In genomic region chr2:231715499-231715837, GRCh38 we compare ENCODE assay signal across 10 cellular contexts. TPM values are rescaled to one million over a fixed set of nuclear protein-coding genes. Genes with fewer than 3 reads are reported as not detected.
DNase-seq lines count a peak whose midpoint lies in the region; ATAC-seq and TF ChIP-seq lines count a peak whose summit lies in the region.
"Had no signal": no experiment of that assay in that cellular context is flagged by ENCODE, and none has a peak within 500 bp of the region (broad histone marks: within the 10 kb centered on the region; RNA-seq: fewer than 3 reads in every experiment).

No MANE protein-coding gene starts in this region.

- peaks cover 40% of the 10 kb centered on the region for H4K20me1 ChIP-seq in Loucy (ENCODE audit: insufficient read depth, low read length, poor library complexity, severe bottlenecking)

- peaks cover 28% of the 10 kb centered on the region for H3F3A ChIP-seq in Loucy (ENCODE audit: low read depth)

- peaks cover 54% of the 10 kb centered on the region for H3K36me3 Mint-ChIP-seq in Caco-2 (ENCODE audit: insufficient read depth, unreplicated experiment)
- H3K36me3 Mint-ChIP-seq in effector memory CD8-positive, alpha-beta T cell (ENCODE audit: insufficient read depth): peaks cover 54% of the 10 kb centered on the region

- H3K4me1 Mint-ChIP-seq in Caco-2 (ENCODE audit: low read depth, unreplicated experiment): peaks cover 16% of the 10 kb centered on the region
- H3K4me1 Mint-ChIP-seq in effector memory CD8-positive, alpha-beta T cell (ENCODE audit: low read depth in 2 of 2): peaks cover 36 to 39% of the 10 kb centered on the region in 2 donors

- no peak overlapping the region for H3K9ac ChIP-seq in Loucy (ENCODE audit: low read depth, low read length, poor library complexity, severe bottlenecking)

- H3K27me3 Mint-ChIP-seq in Caco-2 (ENCODE audit: insufficient read depth, unreplicated experiment): no peaks in the 10 kb centered on the region
- H3K27me3 Mint-ChIP-seq in effector memory CD8-positive, alpha-beta T cell: no peaks in the 10 kb centered on the region

- no peaks in the 10 kb centered on the region for H3K9me3 ChIP-seq in Caco-2
- no peaks in the 10 kb centered on the region for H3K9me3 ChIP-seq in Loucy (ENCODE audit: insufficient read depth, low read depth, low read length)
- peaks cover 0 to 5% (median 0%) of the 10 kb centered on the region in 8 donors for H3K9me3 ChIP-seq in spleen
- H3K9me3 ChIP-seq: psoas muscle had no signal

- no peak for ATAC-seq in effector memory CD8-positive, alpha-beta T cell (replicated peaks)
- no peak for ATAC-seq in HG03439 (IDR thresholded peaks at IDR 0.05; ENCODE audit: unreplicated experiment)

- WGBS in spleen, 5 donors: 43 to 56% (median 45%) methylated on average over 5 of the region's 5 CpGs

- POLR2A ChIA-PET in Caco-2 (lab: Charles Lee): interaction anchor here (2.2 kb wide), 2 partner anchors 35 to 102 kb away, joined by 8 to 11 read pairs; no protein-coding TSS in a partner anchor

- DNase-seq in Caco-2 (no peak), spleen (no peak), T-helper 9 cell (no peak)
- no peak for DNase-seq in effector memory CD8-positive, alpha-beta T cell
- DNase-seq in activated CD8-positive, alpha-beta memory T cell treated with anti-CD3 and anti-CD28 coated beads, Interleukin-2, amount 50 U/mL, for 4 hours: no peak
- DNase-seq: NCI-H187 treated with DMSO at 0.1 percent for 48 hours had no signal

- H3K4me3 ChIP-seq in Caco-2 (ENCODE audit: low read depth, low read length): no peak overlapping the region
- H3K4me3 ChIP-seq in Loucy (ENCODE audit: low read length, poor library complexity, severe bottlenecking): no peak overlapping the region
- H3K4me3 ChIP-seq in spleen: no peak overlapping the region
- H3K4me3 ChIP-seq: GM12878, psoas muscle had no signal

- TF ChIP-seq CTCF in Caco-2 (IDR thresholded peaks at IDR 0.05; ENCODE audit: insufficient read depth in 1 of 2, low read depth in 1 of 2, low read length in 1 of 2, severe bottlenecking in 1 of 2, unreplicated experiment in 1 of 2): peak in 1 of 2 experiments; percentile 6
- TF ChIP-seq CTCF in Loucy (conservative IDR thresholded peaks at IDR 0.05; ENCODE audit: low read length): 0 out of 2 replicates have a peak, but pooled peaks have one; percentile 21
- peak in 7 of 11 experiments; percentile 4 to 63 (median 39) for TF ChIP-seq CTCF in spleen (IDR thresholded peaks at IDR 0.05 in 8 of 11, conservative IDR thresholded peaks at IDR 0.05 in 3 of 11)

- TF ChIP-seq POLR2A in spleen (IDR thresholded peaks at IDR 0.05): no peak

- CTCF ChIA-PET in Caco-2 (lab: Charles Lee): interaction anchor here (0.6 to 2.7 kb wide), 5 partner anchors 9 to 102 kb away, joined by 4 to 55 read pairs (median 4); no protein-coding TSS in a partner anchor

- no peaks in the 10 kb centered on the region for H3K9me2 ChIP-seq in Loucy (replicated peaks; ENCODE audit: low read depth, low read length)

- H3K4me2 ChIP-seq in Loucy (ENCODE audit: low read depth, low read length, poor library complexity, severe bottlenecking): no peak overlapping the region

- H3K4me1 ChIP-seq in Caco-2 (peaks cover 11% of the 10 kb centered on the region), Loucy (ENCODE audit: insufficient read depth, low read length, poor library complexity, severe bottlenecking) (peaks cover 22% of the 10 kb centered on the region), spleen (peaks cover 31 to 62% (median 58%) of the 10 kb centered on the region in 6 donors)

- H3K36me3 ChIP-seq in Caco-2 (ENCODE audit: control insufficient read depth, insufficient read depth, low read length): peaks cover 3% of the 10 kb centered on the region
- peaks cover 44% of the 10 kb centered on the region for H3K36me3 ChIP-seq in Loucy (ENCODE audit: insufficient read depth, low read length)
- H3K36me3 ChIP-seq in spleen: peaks cover 0 to 36% (median 18%) of the 10 kb centered on the region in 6 donors

- intact Hi-C loops in Caco-2 (cut with micrococcal nuclease; ENCODE audit: unreplicated experiment) (loop anchor here (1.0 to 10.0 kb wide), 4 partner anchors 35 to 103 kb away; partner anchors contain the start of genes COPS7B and PDE6D), spleen (cut with DNase I; ENCODE audit: low total_unique reads) (loop anchor here (2.0 to 10.0 kb wide), 2 partner anchors 35 to 51 kb away; no protein-coding TSS in a partner anchor)

- no peaks in the 10 kb centered on the region for H3K9me3 Mint-ChIP-seq in Caco-2 (ENCODE audit: unreplicated experiment)
- no peaks in the 10 kb centered on the region for H3K9me3 Mint-ChIP-seq in effector memory CD8-positive, alpha-beta T cell

- peak overlapping the region; percentile 59 for H3K27ac Mint-ChIP-seq in Caco-2 (ENCODE audit: unreplicated experiment)
- peak overlapping the region; percentile 26 to 100 for H3K27ac Mint-ChIP-seq in effector memory CD8-positive, alpha-beta T cell

- peaks cover 53% of the 10 kb centered on the region for H3K79me2 ChIP-seq in Loucy (ENCODE audit: insufficient read depth, low read length)

- BruUV-seq in Caco-2 (replicated peaks; lab: Mats Ljungman, UMichigan): no TSS peak

- H3K27ac ChIP-seq in spleen: no peak overlapping the region

- peak overlapping the region; percentile 18 for H3K4me3 Mint-ChIP-seq in Caco-2 (ENCODE audit: unreplicated experiment)
- peak overlapping the region in 1 of 2 donors; percentile 33 for H3K4me3 Mint-ChIP-seq in effector memory CD8-positive, alpha-beta T cell

- no peaks in the 10 kb centered on the region for H3K27me3 ChIP-seq in Caco-2 (replicated peaks; ENCODE audit: control insufficient read depth, insufficient read depth, low read length)
- H3K27me3 ChIP-seq in Loucy (ENCODE audit: insufficient read depth, low read length, poor library complexity, severe bottlenecking): peaks cover 22% of the 10 kb centered on the region
- H3K27me3 ChIP-seq in spleen (replicated peaks in 1 of 7): no peaks in the 10 kb centered on the region

- no peak overlapping the region for H2AFZ ChIP-seq in Loucy (ENCODE audit: low read length)

RNA-seq across cellular contexts. Expression of gene PTMA, which starts 7.1 kb away (rescaled TPM):
- total RNA-seq in Caco-2 (2022) (597 and 669 TPM in 2 replicates), spleen (100 to 1,000 TPM; 509 to 901 (median 767) TPM)
- polyA plus RNA-seq in spleen: 1,000 to 10,000 TPM; 1,653 to 2,114 (median 1,725) TPM
